10 cellular contexts compared by ENCODE assay signal in genomic region chr17:21278304-21279197, GRCh38. TPM values are rescaled to one million over a fixed set of nuclear protein-coding genes. Genes with fewer than 3 reads are reported as not detected.
DNase-seq lines count a peak whose midpoint lies in the region; ATAC-seq lines count a peak whose summit lies in the region.
"Had no signal": no experiment of that assay in that cellular context is flagged by ENCODE, and none has a peak within 500 bp of the region (broad histone marks: within the 10 kb centered on the region; RNA-seq: fewer than 3 reads in every experiment).

No MANE protein-coding gene starts in this region.

- DNase-seq in activated CD8-positive, alpha-beta memory T cell treated with anti-CD3 and anti-CD28 coated beads, Interleukin-2, amount 10 ng/mL, durations not matched to agents 7 days and 5 days = peak; percentile 73
- no peak for DNase-seq in activated CD8-positive, alpha-beta memory T cell treated with anti-CD3 and anti-CD28 coated beads for 24 hours
- peak; percentile 49 for DNase-seq in T-helper 22 cell (ENCODE audit: low read depth)
- peak in 5 of 6 experiments; percentile 37 to 71 (median 63) for DNase-seq in stimulated activated naive CD4-positive, alpha-beta T cell (lab: John Stamatoyannopoulos, UW)
- no peak for DNase-seq in NCI-H1105 (lab: John Stamatoyannopoulos, UW)
- DNase-seq: natural killer cell, NCI-H774 had no signal

- H3K27me3 Mint-ChIP-seq in activated CD8-positive, alpha-beta memory T cell treated with anti-CD3 and anti-CD28 coated beads, Interleukin-2, amount 10 ng/mL, durations not matched to agents 7 days and 5 days = no peaks in the 10 kb centered on the region

- ATAC-seq in activated CD8-positive, alpha-beta memory T cell treated with anti-CD3 and anti-CD28 coated beads, Interleukin-2, amount 10 ng/mL, durations not matched to agents 7 days and 5 days = no peak
- ATAC-seq in esophagus mucosa (peak; percentile 48), GM19467 (IDR thresholded peaks at IDR 0.05; ENCODE audit: unreplicated experiment) (no peak), HG03520 (IDR thresholded peaks at IDR 0.05; ENCODE audit: unreplicated experiment) (no peak)
- ATAC-seq: natural killer cell had no signal

- H3K27ac Mint-ChIP-seq in activated CD8-positive, alpha-beta memory T cell treated with anti-CD3 and anti-CD28 coated beads, Interleukin-2, amount 10 ng/mL, durations not matched to agents 7 days and 5 days = peak overlapping the region; percentile 75

- CTCF ChIA-PET in activated CD8-positive, alpha-beta memory T cell treated with anti-CD3 and anti-CD28 coated beads, Interleukin-2, amount 10 ng/mL, durations not matched to agents 7 days and 5 days (lab: Charles Lee) = interaction anchor here (0.7 to 2.7 kb wide), 17 partner anchors 9 to 247 kb away, joined by 3 to 25 read pairs (median 5); partner anchors contain the start of genes DHRS7B, TMEM11 and USP22

- H3K4me3 Mint-ChIP-seq in activated CD8-positive, alpha-beta memory T cell treated with anti-CD3 and anti-CD28 coated beads, Interleukin-2, amount 10 ng/mL, durations not matched to agents 7 days and 5 days = peak overlapping the region; percentile 36

- H3K9me3 Mint-ChIP-seq in activated CD8-positive, alpha-beta memory T cell treated with anti-CD3 and anti-CD28 coated beads, Interleukin-2, amount 10 ng/mL, durations not matched to agents 7 days and 5 days (ENCODE audit: low read depth) = no peaks in the 10 kb centered on the region
- H3K9me3 Mint-ChIP-seq: natural killer cell had no signal

- no peaks in the 10 kb centered on the region for H3K36me3 Mint-ChIP-seq in activated CD8-positive, alpha-beta memory T cell treated with anti-CD3 and anti-CD28 coated beads, Interleukin-2, amount 10 ng/mL, durations not matched to agents 7 days and 5 days
- H3K36me3 Mint-ChIP-seq: natural killer cell had no signal

- peaks cover 37% of the 10 kb centered on the region for H3K4me1 Mint-ChIP-seq in activated CD8-positive, alpha-beta memory T cell treated with anti-CD3 and anti-CD28 coated beads, Interleukin-2, amount 10 ng/mL, durations not matched to agents 7 days and 5 days

RNA-seq across cellular contexts. Expression of gene MAP2K3, which starts 6.0 kb away (rescaled TPM):
- 10 to 100 TPM; 65.5 to 97.3 TPM for total RNA-seq in activated CD8-positive, alpha-beta memory T cell treated with anti-CD3 and anti-CD28 coated beads, Interleukin-2, amount 10 ng/mL, durations not matched to agents 7 days and 5 days
- 41.3 TPM for total RNA-seq in esophagus mucosa

RNA-seq across cellular contexts. Expression of gene NATD1, which starts 25.3 kb away (rescaled TPM):
- total RNA-seq in activated CD8-positive, alpha-beta memory T cell treated with anti-CD3 and anti-CD28 coated beads, Interleukin-2, amount 10 ng/mL, durations not matched to agents 7 days and 5 days = 1 to 10 TPM; 1.8 to 1.9 TPM
- 2.1 TPM for total RNA-seq in esophagus mucosa

Comparison
In these comparisons a context has a peak if more than half of its experiments do, and no peak if none do; other contexts are left out.
1. DNase-seq: peak in activated CD8-positive, alpha-beta memory T cell treated with anti-CD3 and anti-CD28 coated beads, Interleukin-2, amount 10 ng/mL, durations not matched to agents 7 days and 5 days (single experiment), T-helper 22 cell (single experiment) and stimulated activated naive CD4-positive, alpha-beta T cell (5 of 6); none in activated CD8-positive, alpha-beta memory T cell treated with anti-CD3 and anti-CD28 coated beads for 24 hours (single experiment) and NCI-H1105 (single experiment).